In the genomic region with DNA sequence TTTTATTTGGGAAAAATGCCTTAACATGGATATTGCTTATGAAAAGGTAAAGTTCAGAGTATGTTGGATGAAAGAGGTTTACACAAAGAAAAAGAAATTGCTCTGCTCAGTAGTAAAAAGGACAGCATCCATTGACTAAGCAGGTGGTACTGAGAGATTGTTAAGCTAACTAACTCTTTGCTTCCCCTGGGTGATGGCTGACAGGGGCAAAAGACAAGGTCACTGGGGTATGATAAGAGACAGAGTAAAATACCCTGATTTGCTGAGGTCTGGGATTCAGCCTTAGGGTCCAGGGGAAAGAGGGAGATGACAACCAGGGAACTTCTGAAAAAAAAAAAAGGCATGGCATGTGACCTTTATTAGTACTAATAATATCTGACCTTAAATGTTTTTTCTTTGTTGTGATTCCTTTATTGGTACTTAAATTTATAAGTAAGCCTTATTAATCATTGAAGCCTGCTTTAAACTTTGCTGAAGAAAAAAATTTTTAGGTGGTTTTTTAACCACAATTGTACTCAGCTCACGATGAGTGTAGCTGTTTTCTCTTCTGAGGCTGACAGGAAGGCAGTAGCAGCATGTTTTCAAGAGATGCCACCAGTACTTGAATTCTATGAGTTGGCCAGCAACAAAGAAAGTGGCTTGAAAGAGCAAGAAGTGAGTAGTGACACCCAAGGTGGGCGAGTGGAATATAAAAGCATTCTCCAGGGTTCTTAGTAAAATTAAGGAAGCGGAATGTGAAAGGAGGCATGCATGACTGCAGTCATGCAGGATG, we compare ENCODE assay signal across 1 cellular context.
TF ChIP-seq lines count a peak whose summit lies in the region.

No MANE protein-coding gene starts in this region.

TF ChIP-seq in IMR-90, 13 proteins besides CTCF, POLR2A, EP300 and RAD21:
- TF ChIP-seq NFE2L2 (IDR thresholded peaks at IDR 0.05; ENCODE audit: low read depth, low read length) (no peak), FOS (IDR thresholded peaks at IDR 0.05; ENCODE audit: low read depth, low read length) (no peak), BHLHE40 (IDR thresholded peaks at IDR 0.05; ENCODE audit: low read depth, low read length) (no peak)
TF ChIP-seq in IMR-90: peak in this region for 0.
